Comparison of ENCODE assay signal across 1 cellular context in the genomic region with DNA sequence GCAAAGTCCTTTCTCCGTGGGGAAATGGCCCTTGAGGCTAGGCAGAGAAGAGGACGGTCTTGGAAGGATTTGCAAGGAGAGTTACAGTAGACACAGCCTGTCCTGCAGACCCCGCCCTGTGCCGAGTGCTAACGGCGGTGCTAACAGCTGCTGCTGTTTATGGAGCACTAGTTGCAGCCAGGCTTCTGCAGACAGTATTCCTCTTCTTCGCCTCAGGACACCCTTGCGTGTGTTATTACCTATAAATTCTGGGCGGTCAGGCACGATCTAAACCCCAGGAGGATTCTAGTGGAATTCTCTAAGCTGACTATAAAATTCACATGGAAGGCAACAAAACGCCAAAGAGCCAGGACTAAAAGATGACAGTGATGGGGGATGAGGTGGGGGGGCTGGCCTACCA.
TF ChIP-seq lines count a peak whose summit lies in the region.

No MANE protein-coding gene starts in this region.

TF ChIP-seq in WTC11, 78 proteins besides CTCF, POLR2A, EP300 and RAD21 (continued from another document):
- TF ChIP-seq CREM (CRISPR knock-in tag; IDR thresholded peaks at IDR 0.05) = no peak
